Comparison of ENCODE assay signal across 8 cellular contexts in the genomic region with DNA sequence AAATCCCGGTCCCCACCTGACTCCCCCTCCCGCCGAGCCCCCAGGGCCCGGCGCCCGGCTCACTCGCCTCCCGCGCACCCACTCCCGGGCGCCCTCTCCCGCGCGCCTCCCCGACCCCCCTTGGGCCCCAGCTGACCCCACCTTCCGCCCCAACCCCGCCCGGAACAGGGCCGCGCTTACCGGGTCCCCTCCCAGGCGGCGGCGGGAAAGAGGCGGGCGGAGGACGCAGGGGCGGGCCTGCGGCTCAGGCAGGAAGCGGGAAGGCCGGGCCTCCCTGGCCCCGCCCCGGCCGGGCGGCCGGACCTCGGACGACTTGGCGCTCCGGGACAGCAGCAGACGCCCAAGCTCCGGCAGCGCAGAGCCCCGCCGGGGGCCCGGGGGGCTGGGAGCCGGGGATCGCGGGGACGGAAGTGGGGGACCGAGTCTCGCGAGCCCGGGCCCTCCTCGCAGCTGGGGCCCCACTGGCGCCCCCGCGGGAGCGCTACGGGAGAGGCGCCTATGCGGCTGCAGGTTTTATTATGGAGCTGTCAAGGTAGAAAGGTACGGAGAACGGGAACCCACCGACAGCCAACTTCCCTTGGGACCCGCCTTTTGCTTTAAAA. TPM values are rescaled to one million over a fixed set of nuclear protein-coding genes. Genes with fewer than 3 reads are reported as not detected.
DNase-seq lines count a peak whose midpoint lies in the region; ATAC-seq, FAIRE-seq and TF ChIP-seq lines count a peak whose summit lies in the region.

A gene (minus strand): TSS at position 212 of the 602 bp plus-strand sequence. CDS start 15,905 bp downstream, outside the sequence.

- H3K4me3 ChIP-seq in adrenal gland (peak within 1 kb of the TSS in 3 of 4 donors; percentile 33 to 80 (median 80)), prostate gland (peak within 1 kb of the TSS; percentile 79 to 82), upper lobe of right lung (peak within 1 kb of the TSS; percentile 68)

- H3K4me1 ChIP-seq in adrenal gland (replicated peaks in 1 of 2) (peaks cover 0 to 28% of the 10 kb centered on the region in 2 donors), prostate gland (replicated peaks) (no peaks in the 10 kb centered on the region), upper lobe of right lung (peaks cover 6% of the 10 kb centered on the region)

- H3K36me3 ChIP-seq in adrenal gland (replicated peaks in 1 of 2) (no peaks in the 10 kb centered on the region), prostate gland (no peaks in the 10 kb centered on the region), upper lobe of right lung (no peaks in the 10 kb centered on the region)

- peak; percentile 94 for ATAC-seq in HG02763 (IDR thresholded peaks at IDR 0.05; ENCODE audit: unreplicated experiment)
- peak; percentile 98 to 99 for ATAC-seq in left cardiac atrium
- ATAC-seq in upper lobe of right lung = peak; percentile 98

- TF ChIP-seq POLR2A in GM12892 (IDR thresholded peaks at IDR 0.05; ENCODE audit: low read depth, low read length) (no peak), adrenal gland (IDR thresholded peaks at IDR 0.05) (peak; percentile 54 to 64), prostate gland (IDR thresholded peaks at IDR 0.05) (peak; percentile 80)

- no peaks in the 10 kb centered on the region for H3K27me3 ChIP-seq in adrenal gland
- H3K27me3 ChIP-seq in prostate gland (replicated peaks; ENCODE audit: insufficient read depth) = no peaks in the 10 kb centered on the region
- no peaks in the 10 kb centered on the region for H3K27me3 ChIP-seq in upper lobe of right lung

- H3K9me3 ChIP-seq in adrenal gland (replicated peaks in 1 of 3) (no peaks in the 10 kb centered on the region), prostate gland (no peaks in the 10 kb centered on the region), upper lobe of right lung (no peaks in the 10 kb centered on the region)

- 0 to 2% (median 1%) methylated on average over 5 to 66 of the region's 66 CpGs for whole genome bisulfite sequencing in adrenal gland, 4 donors
- WGBS in prostate gland = under 1% methylated on average over 51 of the region's 66 CpGs

- DNase-seq in GM12892 (ENCODE audit: insufficient read length) = peak; percentile 85
- peak; percentile 21 for DNase-seq in NCI-H1417 treated with DMSO at 0.1 percent for 48 hours (lab: John Stamatoyannopoulos, UW)
- DNase-seq in adrenal gland = peak; percentile 83 to 91 (median 87)
- peak; percentile 93 for DNase-seq in left cardiac atrium
- peak; percentile 88 for DNase-seq in prostate gland (ENCODE audit: low spot score)
- DNase-seq in upper lobe of right lung = peak; percentile 97

- TF ChIP-seq CTCF in adrenal gland (IDR thresholded peaks at IDR 0.05) (peak in 3 of 6 experiments; percentile 17 to 41 (median 34)), prostate gland (IDR thresholded peaks at IDR 0.05) (peak in 3 of 4 experiments; percentile 23 to 37 (median 37)), upper lobe of right lung (IDR thresholded peaks at IDR 0.05) (peak; percentile 57)

- peak; percentile 93 for FAIRE-seq in GM12892 (lab: Jason Lieb, UNC)

- intact Hi-C loops in T-helper 1 cell treated with Interleukin-12 subunit alpha and Interleukin-12 subunit beta and Interleukin-4 antibody, amounts not matched to agents 30 ng/mL and 1 ng/mL, for 36 hours (cut with micrococcal nuclease) = loop anchor here (1.0 to 10.0 kb wide), 9 partner anchors 94 to 1971 kb away; a partner anchor contains a TSS
- intact Hi-C loops in adrenal gland (cut with DNase I) = no loop called here
- intact Hi-C loops in left cardiac atrium (cut with DNase I) = loop anchor here in 1 of 2 donors (10.0 kb wide), 1 partner anchor 109 kb away; no protein-coding TSS in a partner anchor
- intact Hi-C loops in prostate gland (cut with DNase I) = no loop called here
- intact Hi-C loops in upper lobe of right lung (cut with DNase I) = no loop called here

- peak within 1 kb of the TSS; percentile 46 to 94 (median 89) for H3K27ac ChIP-seq in adrenal gland
- H3K27ac ChIP-seq in prostate gland = peak within 1 kb of the TSS; percentile 88 to 91
- H3K27ac ChIP-seq in upper lobe of right lung = peak within 1 kb of the TSS; percentile 86

RNA-seq across cellular contexts. Expression of the gene that starts here (rescaled TPM):
- 15.4 TPM for polyA plus RNA-seq in GM12892 (2012; ENCODE audit: missing spikeins)
- total RNA-seq in T-helper 1 cell treated with Interleukin-12 subunit alpha and Interleukin-12 subunit beta and Interleukin-4 antibody, amounts not matched to agents 30 ng/mL and 1 ng/mL, for 36 hours = 18.0 and 18.4 TPM in 2 replicates
- total RNA-seq in adrenal gland (100 to 1,000 TPM in 3 of 8 donors, 10 to 100 TPM in 5; 61.0 to 140 (median 97.1) TPM), left cardiac atrium (10 to 100 TPM; 31.1 to 34.0 TPM), prostate gland (100 to 1,000 TPM in 1 of 2 donors, 10 to 100 TPM in 1; 32.2 to 131 TPM), upper lobe of right lung (30.8 TPM)
- polyA plus RNA-seq in adrenal gland = 10 to 100 TPM; 40.8 to 51.3 (median 48.9) TPM

Comparison
In these comparisons a context has a peak if more than half of its experiments do, and no peak if none do; other contexts are left out.
1. Peak in every context shown above with its lines: DNase-seq, ATAC-seq, H3K4me3 ChIP-seq and H3K27ac ChIP-seq.
2. DNase-seq: peak in every context shown above with its lines; median percentile 97 in upper lobe of right lung; 93 in left cardiac atrium; 88 in prostate gland; 87 in adrenal gland; 85 in GM12892; 21 in NCI-H1417 treated with DMSO at 0.1 percent for 48 hours.